ENCODE assay signal across 28 cellular contexts in genomic region chr17:67461876-67462275, GRCh38.
DNase-seq lines count a peak whose midpoint lies in the region; ATAC-seq and TF ChIP-seq lines count a peak whose summit lies in the region.
"Had no signal": no experiment of that assay in that cellular context is flagged by ENCODE, and none has a peak within 500 bp of the region (broad histone marks: within the 10 kb centered on the region; RNA-seq: fewer than 3 reads in every experiment).

No MANE protein-coding gene starts in this region.

- ATAC-seq in activated T-cell treated with anti-CD3 and anti-CD28 coated beads, Interleukin-2, amount 50 U/mL, for 4 hours = no peak
- ATAC-seq in natural killer cell = no peak
- ATAC-seq: esophagus mucosa, Panc1 had no signal

- peaks cover 76% of the 10 kb centered on the region for H3K4me1 Mint-ChIP-seq in activated T-cell treated with anti-CD3 and anti-CD28 coated beads, Interleukin-2, amount 50 U/mL, for 4 hours (ENCODE audit: low read depth)
- peaks cover 80% of the 10 kb centered on the region for H3K4me1 Mint-ChIP-seq in activated naive CD8-positive, alpha-beta T cell (ENCODE audit: low read depth)
- peaks cover 75 to 80% of the 10 kb centered on the region in 2 donors for H3K4me1 Mint-ChIP-seq in natural killer cell
- peaks cover 37% of the 10 kb centered on the region for H3K4me1 Mint-ChIP-seq in activated T-helper 2 cell treated with anti-CD3 and anti-CD28 coated beads, Interferon-gamma antibody, Interleukin-2, Interleukin-4, amounts not matched to agents 10 μg/mL and 5 μg/mL and 100 μg/mL, durations not matched to agents 14 hours and 24 hours and 36 hours (ENCODE audit: low read depth)

- H3K27ac Mint-ChIP-seq in activated naive CD8-positive, alpha-beta T cell = peak overlapping the region; percentile 96
- H3K27ac Mint-ChIP-seq in natural killer cell = peak overlapping the region; percentile 75
- no peak overlapping the region for H3K27ac Mint-ChIP-seq in activated T-helper 2 cell treated with anti-CD3 and anti-CD28 coated beads, Interferon-gamma antibody, Interleukin-2, Interleukin-4, amounts not matched to agents 10 μg/mL and 5 μg/mL and 100 μg/mL, durations not matched to agents 14 hours and 24 hours and 36 hours
- H3K27ac Mint-ChIP-seq: endodermal cell, H9 had no signal

- TF ChIP-seq CTCF in natural killer cell (IDR thresholded peaks at IDR 0.05) (no peak), suprapubic skin (IDR thresholded peaks at IDR 0.05) (no peak)

- TF ChIP-seq EP300 in suprapubic skin (IDR thresholded peaks at IDR 0.05) = no peak

- H3K4me1 ChIP-seq in suprapubic skin = no peaks in the 10 kb centered on the region
- H3K4me1 ChIP-seq: pancreas had no signal

- no peak for DNase-seq in activated T-cell treated with anti-CD3 and anti-CD28 coated beads, Interleukin-2, amount 50 U/mL, for 4 hours
- no peak for DNase-seq in activated T-cell treated with anti-CD3 and anti-CD28 coated beads, Interleukin-2, amount 50 U/mL, for 1 hour
- no peak for DNase-seq in natural killer cell
- DNase-seq in suprapubic skin (ENCODE audit: low spot score in 2 of 2) = no peak
- no peak for DNase-seq in activated T-helper 2 cell treated with anti-CD3 and anti-CD28 coated beads, Interferon-gamma antibody, Interleukin-2, Interleukin-4, amounts not matched to agents 10 μg/mL and 5 μg/mL and 100 μg/mL, durations not matched to agents 14 hours and 24 hours and 36 hours (ENCODE audit: low spot score)
- DNase-seq in T1000 (lab: John Stamatoyannopoulos, UW) = no peak
- DNase-seq: Calu3; foreskin fibroblast; heart left ventricle; KBM-7; MG63; NCI-H1105 treated with DMSO at 0.1 percent for 48 hours; NCI-H2029; NCI-H524 treated with DMSO at 0.1 percent for 48 hours; NK-92 treated with Interleukin-12 subunit alpha and Interleukin-12 subunit beta, amount 100 ng/mL, for 24 hours; pancreas; retina; SHP77; stimulated activated CD8-positive, alpha-beta memory T cell treated with anti-CD3 and anti-CD28 coated beads, Interleukin-4, amount 100 ng/mL, for 48 hours had no signal

- H3K9me3 ChIP-seq in KOPT-K1 (ENCODE audit: insufficient read depth, low read length, poor library complexity, severe bottlenecking) (peaks cover 18% of the 10 kb centered on the region), suprapubic skin (peaks cover 4% of the 10 kb centered on the region)
- H3K9me3 ChIP-seq: pancreas had no signal

- no peaks in the 10 kb centered on the region for H3K27me3 ChIP-seq in suprapubic skin
- H3K27me3 ChIP-seq: heart left ventricle, pancreas had no signal

- H3K36me3 Mint-ChIP-seq in activated T-cell treated with anti-CD3 and anti-CD28 coated beads, Interleukin-2, amount 50 U/mL, for 4 hours (ENCODE audit: insufficient read depth) = peaks cover 22% of the 10 kb centered on the region
- peaks cover 21% of the 10 kb centered on the region for H3K36me3 Mint-ChIP-seq in activated naive CD8-positive, alpha-beta T cell
- peaks cover 11% of the 10 kb centered on the region for H3K36me3 Mint-ChIP-seq in natural killer cell
- H3K36me3 Mint-ChIP-seq in activated T-helper 2 cell treated with anti-CD3 and anti-CD28 coated beads, Interferon-gamma antibody, Interleukin-2, Interleukin-4, amounts not matched to agents 10 μg/mL and 5 μg/mL and 100 μg/mL, durations not matched to agents 14 hours and 24 hours and 36 hours (ENCODE audit: low read depth) = peaks cover 24% of the 10 kb centered on the region

- WGBS in suprapubic skin = 90% methylated on average over 3 of the region's 3 CpGs

- H3K27ac ChIP-seq in KOPT-K1 (ENCODE audit: low read depth, low read length, poor library complexity, severe bottlenecking) = peak overlapping the region; percentile 14
- no peak overlapping the region for H3K27ac ChIP-seq in suprapubic skin
- H3K27ac ChIP-seq: heart left ventricle, pancreas, skin epidermis had no signal

- H3K4me3 ChIP-seq in suprapubic skin = no peak overlapping the region
- H3K4me3 ChIP-seq: heart left ventricle, lung, MG63, pancreas, skin epidermis had no signal

- peaks cover 5% of the 10 kb centered on the region; the same call in 1 of the 2 replicates for H3K36me3 ChIP-seq in KOPT-K1 (ENCODE audit: insufficient read depth, low read length)
- H3K36me3 ChIP-seq in suprapubic skin = no peaks in the 10 kb centered on the region
- H3K36me3 ChIP-seq: heart left ventricle, MG63, pancreas had no signal

- no peaks in the 10 kb centered on the region for H3K27me3 Mint-ChIP-seq in activated T-cell treated with anti-CD3 and anti-CD28 coated beads, Interleukin-2, amount 50 U/mL, for 4 hours (ENCODE audit: low read depth)
- H3K27me3 Mint-ChIP-seq in activated naive CD8-positive, alpha-beta T cell = no peaks in the 10 kb centered on the region
- no peaks in the 10 kb centered on the region for H3K27me3 Mint-ChIP-seq in natural killer cell (ENCODE audit: low read depth in 2 of 2)
- H3K27me3 Mint-ChIP-seq in activated T-helper 2 cell treated with anti-CD3 and anti-CD28 coated beads, Interferon-gamma antibody, Interleukin-2, Interleukin-4, amounts not matched to agents 10 μg/mL and 5 μg/mL and 100 μg/mL, durations not matched to agents 14 hours and 24 hours and 36 hours (ENCODE audit: low read depth) = no peaks in the 10 kb centered on the region

- TF ChIP-seq POLR2A in suprapubic skin (IDR thresholded peaks at IDR 0.05) = no peak

- H3K4me3 Mint-ChIP-seq in activated T-cell treated with anti-CD3 and anti-CD28 coated beads, Interleukin-2, amount 50 U/mL, for 4 hours = peak overlapping the region; percentile 24
- H3K4me3 Mint-ChIP-seq in activated naive CD8-positive, alpha-beta T cell = peak overlapping the region; percentile 57
- peak overlapping the region; percentile 60 for H3K4me3 Mint-ChIP-seq in natural killer cell
- no peak overlapping the region for H3K4me3 Mint-ChIP-seq in activated T-helper 2 cell treated with anti-CD3 and anti-CD28 coated beads, Interferon-gamma antibody, Interleukin-2, Interleukin-4, amounts not matched to agents 10 μg/mL and 5 μg/mL and 100 μg/mL, durations not matched to agents 14 hours and 24 hours and 36 hours (ENCODE audit: low read depth)
- H3K4me3 Mint-ChIP-seq: endodermal cell, H9, neural crest cell had no signal

- intact Hi-C loops in natural killer cell (cut with micrococcal nuclease) = no loop called here
- intact Hi-C loops in activated T-helper 2 cell treated with anti-CD3 and anti-CD28 coated beads, Interferon-gamma antibody, Interleukin-2, Interleukin-4, amounts not matched to agents 10 μg/mL and 5 μg/mL and 100 μg/mL, durations not matched to agents 14 hours and 24 hours and 36 hours (cut with micrococcal nuclease) = no loop called here

- H3K9me3 Mint-ChIP-seq in activated T-cell treated with anti-CD3 and anti-CD28 coated beads, Interleukin-2, amount 50 U/mL, for 4 hours = peaks cover 11% of the 10 kb centered on the region
- H3K9me3 Mint-ChIP-seq in activated naive CD8-positive, alpha-beta T cell (ENCODE audit: low read depth) = peaks cover 12% of the 10 kb centered on the region
- H3K9me3 Mint-ChIP-seq in natural killer cell = peaks cover 4 to 7% of the 10 kb centered on the region in 2 donors
- peaks cover 21% of the 10 kb centered on the region for H3K9me3 Mint-ChIP-seq in activated T-helper 2 cell treated with anti-CD3 and anti-CD28 coated beads, Interferon-gamma antibody, Interleukin-2, Interleukin-4, amounts not matched to agents 10 μg/mL and 5 μg/mL and 100 μg/mL, durations not matched to agents 14 hours and 24 hours and 36 hours
